8 cellular contexts compared by ENCODE assay signal in genomic region chr19:53553865-53554791, GRCh38. TPM values are rescaled to one million over a fixed set of nuclear protein-coding genes. Genes with fewer than 3 reads are reported as not detected.
DNase-seq lines count a peak whose midpoint lies in the region; ATAC-seq and TF ChIP-seq lines count a peak whose summit lies in the region.

No MANE protein-coding gene starts in this region.

- peak; percentile 89 for DNase-seq in Ammon's horn (ENCODE audit: low spot score)
- peak; percentile 88 for DNase-seq in HT-29 (ENCODE audit: low spot score)
- peak; percentile 79 for DNase-seq in WERI-Rb-1
- peak; percentile 80 for DNase-seq in MCF 10A (ENCODE audit: unreplicated experiment)
- peak; percentile 81 for DNase-seq in iris pigment epithelial cell (ENCODE audit: low read depth)
- peak; percentile 75 to 84 (median 79) for DNase-seq in stimulated activated CD4-positive, alpha-beta T cell treated with anti-CD3 and anti-CD28 coated beads, Interleukin-1b, Interleukin-23, amount 100 ng/mL, for 24 hours (ENCODE audit: low read depth in 4 of 4, low spot score in 1 of 4)
- DNase-seq in Kasumi-1 (lab: John Stamatoyannopoulos, UW): no peak

- BruUV-seq in MCF 10A (replicated peaks; lab: Mats Ljungman, UMichigan): no TSS peak

- peak overlapping the region; percentile 91 for H3K27ac Mint-ChIP-seq in MCF 10A (ENCODE audit: low read depth, unreplicated experiment)

- ATAC-seq in GM19351 (IDR thresholded peaks at IDR 0.05; ENCODE audit: unreplicated experiment): peak; percentile 78

- no peaks in the 10 kb centered on the region for H3K36me3 ChIP-seq in WERI-Rb-1

- peak overlapping the region; percentile 63 for H3K4me3 ChIP-seq in WERI-Rb-1 (ENCODE audit: low read depth, low read length)

- peak overlapping the region; percentile 49 for H3K27ac ChIP-seq in WERI-Rb-1

- H3K27me3 Mint-ChIP-seq in MCF 10A (ENCODE audit: insufficient read depth, unreplicated experiment): no peaks in the 10 kb centered on the region

- POLR2A ChIA-PET in MCF 10A (lab: Yijun Ruan, JAX): interaction anchor here (0.8 to 1.0 kb wide), 2 partner anchors 16 to 33 kb away, joined by 3 to 7 read pairs; partner anchors contain the start of gene ZNF331

- H3K9me3 Mint-ChIP-seq in MCF 10A (ENCODE audit: unreplicated experiment): no peaks in the 10 kb centered on the region

- H3K27me3 ChIP-seq in WERI-Rb-1 (ENCODE audit: insufficient read depth, low read depth, severe bottlenecking): no peaks in the 10 kb centered on the region

- CTCF ChIA-PET in MCF 10A (lab: Yijun Ruan, JAX): no interaction called here

- H3K4me1 Mint-ChIP-seq in MCF 10A (ENCODE audit: insufficient read depth, unreplicated experiment): peaks cover 6% of the 10 kb centered on the region

- intact Hi-C loops in MCF 10A (cut with micrococcal nuclease): no loop called here

- TF ChIP-seq CTCF in WERI-Rb-1 (IDR thresholded peaks at IDR 0.05; ENCODE audit: low read depth, low read length) (no peak), MCF 10A (IDR thresholded peaks at IDR 0.05; ENCODE audit: unreplicated experiment) (no peak)

- no peaks in the 10 kb centered on the region for H3K9me3 ChIP-seq in WERI-Rb-1 (ENCODE audit: severe bottlenecking)

- peaks cover 9% of the 10 kb centered on the region for H3K36me3 Mint-ChIP-seq in MCF 10A (ENCODE audit: insufficient read depth, unreplicated experiment)

- H3K4me3 Mint-ChIP-seq in MCF 10A (ENCODE audit: unreplicated experiment): peak overlapping the region; percentile 91

RNA-seq across cellular contexts. Expression of gene ZNF331, which starts 16.2 kb away (rescaled TPM):
- total RNA-seq in HT-29 (2014; rRNA removed; shearing (Covaris generic)): 3.9 and 4.6 TPM in 2 replicates
- total RNA-seq in MCF 10A (2022): 5.8 and 7.7 TPM in 2 replicates

Comparison
In these comparisons a context has a peak if more than half of its experiments do, and no peak if none do; other contexts are left out.
1. DNase-seq: peak in Ammon's horn (single experiment), HT-29 (single experiment), WERI-Rb-1 (single experiment), MCF 10A (single experiment), iris pigment epithelial cell (single experiment) and stimulated activated CD4-positive, alpha-beta T cell treated with anti-CD3 and anti-CD28 coated beads, Interleukin-1b, Interleukin-23, amount 100 ng/mL, for 24 hours (4 of 4); none in Kasumi-1 (0 of 2).